Comparison of ENCODE assay signal across 17 cellular contexts in genomic region chr11:132220464-132220863, GRCh38.
A peak's percentile ranks its signal among the peaks of the same experiment; 100 is the strongest.
DNase-seq lines count a peak whose midpoint lies in the region; ATAC-seq and TF ChIP-seq lines count a peak whose summit lies in the region.
"Had no signal": no experiment of that assay in that cellular context is flagged by ENCODE, and none has a peak within 500 bp of the region (broad histone marks: within the 10 kb centered on the region; RNA-seq: fewer than 3 reads in every experiment).

No MANE protein-coding gene starts in this region.

- peak; percentile 88 for DNase-seq in GM03348 (ENCODE audit: low spot score)
- DNase-seq in fibroblast of villous mesenchyme (ENCODE audit: low read depth), result peak; percentile 73
- no peak for DNase-seq in sciatic nerve (ENCODE audit: low spot score)
- no peak for DNase-seq in NCI-H524 treated with DMSO at 0.1 percent for 48 hours (lab: John Stamatoyannopoulos, UW)
- DNase-seq in kidney tubule cell (ENCODE audit: low spot score), result no peak
- DNase-seq: activated CD4-positive, alpha-beta T cell treated with anti-CD3 and anti-CD28 coated beads, Interleukin-2, amount 10 ng/mL, durations not matched to agents 7 days and 5 days; activated T-cell treated with anti-CD3 and anti-CD28 coated beads, Interleukin-2, amount 50 U/mL, for 48 hours; CD4-positive, CD25-positive, alpha-beta regulatory T cell; MM.1S; SIG-M5; T1000; testis had no signal

- no peak overlapping the region for H3K4me3 ChIP-seq in fibroblast of villous mesenchyme (ENCODE audit: low read depth, low read length)
- H3K4me3 ChIP-seq: GM12878, testis had no signal

- ATAC-seq in sciatic nerve (peak; percentile 56), GM21381 (IDR thresholded peaks at IDR 0.05; ENCODE audit: unreplicated experiment) (no peak), GM19328 (IDR thresholded peaks at IDR 0.05; ENCODE audit: unreplicated experiment) (no peak)
- ATAC-seq: GM12878 had no signal

- intact Hi-C loops in sciatic nerve (cut with DNase I), result no loop called here

- peak overlapping the region; percentile 68 for H3K27ac ChIP-seq in angular gyrus (ENCODE audit: low read depth, low read length)
- H3K27ac ChIP-seq: parathyroid adenoma, testis had no signal

- no peak for TF ChIP-seq CTCF in fibroblast of villous mesenchyme (IDR thresholded peaks at IDR 0.05; ENCODE audit: insufficient read depth, low read depth, low read length)

Comparison
In these comparisons a context has a peak if more than half of its experiments do, and no peak if none do; other contexts are left out.
1. DNase-seq: peak in GM03348 (single experiment) and fibroblast of villous mesenchyme (single experiment); none in sciatic nerve (single experiment), NCI-H524 treated with DMSO at 0.1 percent for 48 hours (single experiment) and kidney tubule cell (single experiment).